14 cellular contexts compared by ENCODE assay signal in the genomic region with DNA sequence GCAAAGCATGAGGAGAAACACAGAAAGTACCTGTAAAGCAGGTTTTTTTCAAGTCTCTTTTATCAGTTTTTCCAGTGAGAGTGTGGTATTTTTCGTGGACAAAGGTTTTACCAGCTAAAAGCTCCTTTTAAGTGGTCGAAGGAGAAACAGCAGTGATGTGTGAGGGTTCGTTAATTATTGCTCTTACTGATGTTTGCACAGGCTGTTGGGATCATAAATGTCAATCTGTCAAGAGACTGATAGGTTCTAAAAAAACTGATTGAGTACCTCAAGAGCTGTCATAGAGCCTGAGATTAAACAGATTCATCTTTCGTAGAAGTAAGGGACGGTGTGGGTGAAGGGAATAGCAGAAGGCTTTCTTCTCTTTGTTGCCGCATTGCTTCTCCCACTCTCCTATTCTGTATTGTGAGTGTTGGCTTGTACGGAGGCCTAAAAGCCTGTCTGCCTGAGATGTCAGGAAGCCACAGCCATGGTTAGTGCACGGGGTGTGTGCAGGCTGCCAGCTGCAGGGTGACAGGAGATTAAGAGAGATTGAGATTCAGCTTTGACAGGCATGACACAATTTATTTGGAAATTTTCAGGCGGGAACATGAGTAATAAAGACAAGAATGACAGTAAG.
A peak's percentile ranks its signal among the peaks of the same experiment; 100 is the strongest.
DNase-seq lines count a peak whose midpoint lies in the region; ATAC-seq and TF ChIP-seq lines count a peak whose summit lies in the region.
"Had no signal": no experiment of that assay in that cellular context is flagged by ENCODE, and none has a peak within 500 bp of the region (broad histone marks: within the 10 kb centered on the region; RNA-seq: fewer than 3 reads in every experiment).

No MANE protein-coding gene starts in this region.

- POLR2A ChIA-PET in A673 (lab: Charles Lee; ENCODE audit: low non-redundant PET), result no interaction called here

- CTCF ChIA-PET in A673 (lab: Charles Lee), result no interaction called here

- DNase-seq in A673 (ENCODE audit: low spot score) (peak; percentile 42), HFFc6 (no peak), NCI-H774 (lab: John Stamatoyannopoulos, UW) (peak; percentile 42), left ventricle myocardium superior (peak; percentile 36), cerebellar nuclear complex (lab: John Stamatoyannopoulos, UW) (no peak), brain microvascular endothelial cell (no peak), G401 (ENCODE audit: low spot score) (no peak)
- no peak for DNase-seq in activated T-helper 2 cell treated with anti-CD3 and anti-CD28 coated beads, Interferon-gamma antibody, Interleukin-2, Interleukin-4, amounts not matched to agents 10 μg/mL and 5 μg/mL and 100 μg/mL, durations not matched to agents 14 hours and 24 hours and 36 hours (ENCODE audit: low spot score)
- DNase-seq: activated CD4-positive, alpha-beta T cell treated with anti-CD3 and anti-CD28 coated beads for 4 hours; erythroblast; KG1; kidney glomerular epithelial cell had no signal

- peak overlapping the region; percentile 19; the same call in 1 of the 2 replicates for H3K27ac Mint-ChIP-seq in HFFc6
- no peak overlapping the region for H3K27ac Mint-ChIP-seq in activated T-helper 2 cell treated with anti-CD3 and anti-CD28 coated beads, Interferon-gamma antibody, Interleukin-2, Interleukin-4, amounts not matched to agents 10 μg/mL and 5 μg/mL and 100 μg/mL, durations not matched to agents 14 hours and 24 hours and 36 hours

- peak; percentile 82 for ATAC-seq in left ventricle myocardium superior

- peaks cover 5% of the 10 kb centered on the region for H3K4me1 ChIP-seq in A673 (ENCODE audit: insufficient read depth, low read length, poor library complexity, severe bottlenecking)
- H3K4me1 ChIP-seq: prostate gland had no signal

- H3K9me3 Mint-ChIP-seq in HFFc6, result no peaks in the 10 kb centered on the region
- no peaks in the 10 kb centered on the region for H3K9me3 Mint-ChIP-seq in activated T-helper 2 cell treated with anti-CD3 and anti-CD28 coated beads, Interferon-gamma antibody, Interleukin-2, Interleukin-4, amounts not matched to agents 10 μg/mL and 5 μg/mL and 100 μg/mL, durations not matched to agents 14 hours and 24 hours and 36 hours

- in situ Hi-C loops in brain microvascular endothelial cell (cut with HindIII; ENCODE audit: low pct_ligation_motif_present, low sequenced_read_pairs), result no loop called here
- in situ Hi-C loops in G401 (cut with HindIII; ENCODE audit: low sequenced_read_pairs), result no loop called here

- H3K27ac ChIP-seq in A673 (ENCODE audit: low read depth, low read length, poor library complexity, severe bottlenecking) (no peak overlapping the region), brain microvascular endothelial cell (no peak overlapping the region)
- H3K27ac ChIP-seq: prostate gland, RWPE1 had no signal

- H3K36me3 ChIP-seq in A673 (ENCODE audit: insufficient read depth, low read length, poor library complexity, severe bottlenecking), result no peaks in the 10 kb centered on the region
- H3K36me3 ChIP-seq in brain microvascular endothelial cell (replicated peaks), result no peaks in the 10 kb centered on the region
- H3K36me3 ChIP-seq: prostate gland had no signal

- H3K4me3 ChIP-seq in A673 (ENCODE audit: low read depth, low read length, poor library complexity, severe bottlenecking) (no peak overlapping the region), brain microvascular endothelial cell (ENCODE audit: low read depth, low read length) (no peak overlapping the region)
- H3K4me3 ChIP-seq: prostate gland had no signal

- no peak overlapping the region for H3K4me3 Mint-ChIP-seq in HFFc6
- H3K4me3 Mint-ChIP-seq in activated T-helper 2 cell treated with anti-CD3 and anti-CD28 coated beads, Interferon-gamma antibody, Interleukin-2, Interleukin-4, amounts not matched to agents 10 μg/mL and 5 μg/mL and 100 μg/mL, durations not matched to agents 14 hours and 24 hours and 36 hours (ENCODE audit: low read depth), result no peak overlapping the region

- H3K36me3 Mint-ChIP-seq in HFFc6 (ENCODE audit: low read depth), result peaks cover 19% of the 10 kb centered on the region; the same call in 1 of the 2 replicates
- H3K36me3 Mint-ChIP-seq in activated T-helper 2 cell treated with anti-CD3 and anti-CD28 coated beads, Interferon-gamma antibody, Interleukin-2, Interleukin-4, amounts not matched to agents 10 μg/mL and 5 μg/mL and 100 μg/mL, durations not matched to agents 14 hours and 24 hours and 36 hours (ENCODE audit: low read depth), result no peaks in the 10 kb centered on the region

- H3K4me1 Mint-ChIP-seq in HFFc6 (ENCODE audit: low read depth), result peaks cover 42% of the 10 kb centered on the region
- H3K4me1 Mint-ChIP-seq in activated T-helper 2 cell treated with anti-CD3 and anti-CD28 coated beads, Interferon-gamma antibody, Interleukin-2, Interleukin-4, amounts not matched to agents 10 μg/mL and 5 μg/mL and 100 μg/mL, durations not matched to agents 14 hours and 24 hours and 36 hours (ENCODE audit: low read depth), result peaks cover 5% of the 10 kb centered on the region

- H3K9me3 ChIP-seq in A673 (ENCODE audit: low read depth, low read length, poor library complexity, severe bottlenecking), result no peaks in the 10 kb centered on the region
- H3K9me3 ChIP-seq: prostate gland had no signal

- BruUV-seq in A673 (replicated peaks; lab: Mats Ljungman, UMichigan), result no TSS peak

- H3K27me3 ChIP-seq in A673 (replicated peaks; ENCODE audit: insufficient read depth, low read depth, low read length, poor library complexity), result no peaks in the 10 kb centered on the region
- no peaks in the 10 kb centered on the region for H3K27me3 ChIP-seq in brain microvascular endothelial cell (replicated peaks)

- H3K27me3 Mint-ChIP-seq in HFFc6 (ENCODE audit: insufficient read depth), result peaks cover 4% of the 10 kb centered on the region
- no peaks in the 10 kb centered on the region for H3K27me3 Mint-ChIP-seq in activated T-helper 2 cell treated with anti-CD3 and anti-CD28 coated beads, Interferon-gamma antibody, Interleukin-2, Interleukin-4, amounts not matched to agents 10 μg/mL and 5 μg/mL and 100 μg/mL, durations not matched to agents 14 hours and 24 hours and 36 hours (ENCODE audit: low read depth)

- intact Hi-C loops in A673 (cut with micrococcal nuclease; ENCODE audit: unreplicated experiment) (no loop called here), left ventricle myocardium superior (cut with micrococcal nuclease) (no loop called here)
- intact Hi-C loops in activated T-helper 2 cell treated with anti-CD3 and anti-CD28 coated beads, Interferon-gamma antibody, Interleukin-2, Interleukin-4, amounts not matched to agents 10 μg/mL and 5 μg/mL and 100 μg/mL, durations not matched to agents 14 hours and 24 hours and 36 hours (cut with micrococcal nuclease), result no loop called here

- TF ChIP-seq CTCF in A673 (conservative IDR thresholded peaks at IDR 0.05; ENCODE audit: low read depth, low read length) (no peak), HFFc6 (IDR thresholded peaks at IDR 0.05) (no peak), brain microvascular endothelial cell (IDR thresholded peaks at IDR 0.05; ENCODE audit: low read depth, low read length, missing control alignments) (no peak)

Comparison
In these comparisons a context has a peak if more than half of its experiments do, and no peak if none do; other contexts are left out.
1. DNase-seq: peak in A673 (single experiment), NCI-H774 (single experiment) and left ventricle myocardium superior (single experiment); none in HFFc6 (single experiment), cerebellar nuclear complex (0 of 2), activated T-helper 2 cell treated with anti-CD3 and anti-CD28 coated beads, Interferon-gamma antibody, Interleukin-2, Interleukin-4, amounts not matched to agents 10 μg/mL and 5 μg/mL and 100 μg/mL, durations not matched to agents 14 hours and 24 hours and 36 hours (single experiment), brain microvascular endothelial cell (single experiment) and G401 (single experiment).